Comparison of ENCODE assay signal across 22 cellular contexts in genomic region chr10:69400936-69401335, GRCh38. TPM values are rescaled to one million over a fixed set of nuclear protein-coding genes. Genes with fewer than 3 reads are reported as not detected.
"Had no signal": no experiment of that assay in that cellular context is flagged by ENCODE, and none has a peak within 500 bp of the region (broad histone marks: within the 10 kb centered on the region; RNA-seq: fewer than 3 reads in every experiment).

No MANE protein-coding gene starts in this region.

- DNase-seq: cortex of kidney; effector memory CD8-positive, alpha-beta T cell; erythroblast; left ventricle myocardium superior; lower lobe of right lung; natural killer cell; stimulated activated CD4-positive, alpha-beta T cell treated with anti-CD3 and anti-CD28 coated beads, Interleukin-12 subunit alpha, Interleukin-12 subunit beta, amount 100 ng/mL, for 4 hours; stimulated activated CD4-positive, alpha-beta T cell treated with anti-CD3 and anti-CD28 coated beads, Interleukin-1b, Interleukin-23, amount 100 ng/mL, for 48 hours; stimulated activated CD4-positive, alpha-beta T cell treated with anti-CD3 and anti-CD28 coated beads, Interleukin-4, amount 100 ng/mL, for 24 hours; stimulated activated naive CD8-positive, alpha-beta T cell treated with anti-CD3 and anti-CD28 coated beads, Interleukin-15, Interleukin-2, amounts not matched to agents 100 U/mL and 50 U/mL, for 24 hours; trophoblast cell had no signal

- H3K36me3 Mint-ChIP-seq: natural killer cell had no signal

- H3K9me3 ChIP-seq: lower lobe of right lung, neutrophil, prostate gland, right atrium auricular region, vagina had no signal

- H3K9me3 Mint-ChIP-seq: effector memory CD8-positive, alpha-beta T cell; natural killer cell; stimulated activated memory B cell treated with anti-CD40 and anti-IgM and Interleukin-4, amounts not matched to agents 10 μg/mL and 1 μg/mL and 100 μg/mL, for 72 hours had no signal

- H3K4me1 ChIP-seq: lower lobe of right lung, prostate gland had no signal

- FAIRE-seq: endometrium, frontal cortex, keratinocyte had no signal

- H3K27me3 Mint-ChIP-seq: effector memory CD8-positive, alpha-beta T cell; stimulated activated memory B cell treated with anti-CD40 and anti-IgM and Interleukin-4, amounts not matched to agents 10 μg/mL and 1 μg/mL and 100 μg/mL, for 72 hours had no signal

- H3K4me3 Mint-ChIP-seq: effector memory CD8-positive, alpha-beta T cell; natural killer cell; stimulated activated memory B cell treated with anti-CD40 and anti-IgM and Interleukin-4, amounts not matched to agents 10 μg/mL and 1 μg/mL and 100 μg/mL, for 72 hours had no signal

- H3K4me1 Mint-ChIP-seq: stimulated activated memory B cell treated with anti-CD40 and anti-IgM and Interleukin-4, amounts not matched to agents 10 μg/mL and 1 μg/mL and 100 μg/mL, for 72 hours had no signal

- H3K27ac ChIP-seq: lower lobe of right lung, neutrophil, prostate gland, right atrium auricular region, vagina had no signal

- H3K4me3 ChIP-seq: lower lobe of right lung, prostate gland, right atrium auricular region, smooth muscle cell, vagina had no signal

- H3K27ac Mint-ChIP-seq: effector memory CD8-positive, alpha-beta T cell; natural killer cell; stimulated activated memory B cell treated with anti-CD40 and anti-IgM and Interleukin-4, amounts not matched to agents 10 μg/mL and 1 μg/mL and 100 μg/mL, for 72 hours had no signal

- H3K27me3 ChIP-seq: neutrophil, right atrium auricular region, vagina had no signal

- ATAC-seq: effector memory CD8-positive, alpha-beta T cell; left ventricle myocardium superior; lower lobe of right lung; natural killer cell; sciatic nerve; stimulated activated memory B cell treated with anti-CD40 and anti-IgM and Interleukin-4, amounts not matched to agents 10 μg/mL and 1 μg/mL and 100 μg/mL, for 72 hours; stimulated activated naive CD8-positive, alpha-beta T cell treated with anti-CD3 and anti-CD28 coated beads, Interleukin-15, Interleukin-2, amounts not matched to agents 100 U/mL and 50 U/mL, for 24 hours had no signal

RNA-seq across cellular contexts. Expression of gene TACR2, which starts 15.8 kb away (rescaled TPM):
- total RNA-seq: fibroblast of villous mesenchyme, left ventricle myocardium superior, natural killer cell, smooth muscle cell had no signal
